In the genomic region with DNA sequence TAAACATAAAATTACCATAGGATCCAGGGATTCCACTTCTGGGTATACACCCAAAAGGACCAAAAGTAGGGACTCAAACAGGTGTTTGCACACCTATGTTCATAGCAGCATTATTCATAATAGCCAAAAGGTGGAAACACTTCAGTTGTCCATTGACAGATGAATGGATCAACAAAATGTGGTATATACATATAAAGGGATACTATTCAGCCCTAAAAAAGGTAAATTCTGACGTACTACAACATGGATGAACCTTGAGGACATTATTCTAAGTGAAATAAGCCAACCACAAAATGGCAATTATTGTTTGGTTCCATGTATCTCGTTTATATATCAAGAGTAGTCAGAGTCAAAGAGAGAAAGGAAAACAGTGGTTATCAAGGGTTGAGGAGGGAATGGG, we compare ENCODE assay signal across 28 cellular contexts.
"Had no signal": no experiment of that assay in that cellular context is flagged by ENCODE, and none has a peak within 500 bp of the region (broad histone marks: within the 10 kb centered on the region; RNA-seq: fewer than 3 reads in every experiment).

No MANE protein-coding gene starts in this region.

- ATAC-seq: stimulated activated effector memory CD8-positive, alpha-beta T cell treated with anti-CD3 and anti-CD28 coated beads, Interleukin-12 subunit alpha, Interleukin-12 subunit beta, amount 100 ng/mL, for 72 hours; stimulated activated memory B cell treated with anti-CD40 and anti-IgM and Interleukin-4, amounts not matched to agents 10 μg/mL and 1 μg/mL and 100 μg/mL, for 72 hours; stimulated activated naive B cell treated with anti-CD40 and anti-IgM and Interleukin-4, amounts not matched to agents 10 μg/mL and 1 μg/mL and 100 μg/mL, for 72 hours; stimulated activated naive CD8-positive, alpha-beta T cell treated with anti-CD3 and anti-CD28 coated beads, Interleukin-15, amount 100 ng/mL, for 72 hours; stimulated activated naive CD8-positive, alpha-beta T cell treated with anti-CD3 and anti-CD28 coated beads, Interleukin-15, Interleukin-2, amounts not matched to agents 100 U/mL and 50 U/mL, for 24 hours; upper lobe of right lung had no signal

- H3K9me3 ChIP-seq: suprapubic skin, testis, thoracic aorta, thyroid gland, tibial artery, transverse colon, upper lobe of right lung, uterus, vagina had no signal

- H3K27me3 Mint-ChIP-seq: stimulated activated memory B cell treated with anti-CD40 and anti-IgM and Interleukin-4, amounts not matched to agents 10 μg/mL and 1 μg/mL and 100 μg/mL, for 72 hours; stimulated activated naive CD8-positive, alpha-beta T cell treated with anti-CD3 and anti-CD28 coated beads, Interleukin-15, amount 100 ng/mL, for 72 hours; stimulated activated naive CD8-positive, alpha-beta T cell treated with anti-CD3 and anti-CD28 coated beads, Interleukin-15, Interleukin-2, amounts not matched to agents 100 ng/mL and 50 ng/mL, for 24 hours; type B pancreatic cell had no signal

- H3K36me3 Mint-ChIP-seq: stimulated activated effector memory CD8-positive, alpha-beta T cell treated with anti-CD3 and anti-CD28 coated beads, Interleukin-12 subunit alpha, Interleukin-12 subunit beta, amount 100 ng/mL, for 72 hours had no signal

- H3K4me1 Mint-ChIP-seq: stimulated activated effector memory CD8-positive, alpha-beta T cell treated with anti-CD3 and anti-CD28 coated beads, Interleukin-12 subunit alpha, Interleukin-12 subunit beta, amount 100 ng/mL, for 72 hours; stimulated activated memory B cell treated with anti-CD40 and anti-IgM and Interleukin-4, amounts not matched to agents 10 μg/mL and 1 μg/mL and 100 μg/mL, for 72 hours; stimulated activated naive CD8-positive, alpha-beta T cell treated with anti-CD3 and anti-CD28 coated beads, Interleukin-15, amount 100 ng/mL, for 72 hours had no signal

- H3K27ac ChIP-seq: stomach, suprapubic skin, testis, thoracic aorta, thyroid gland, tibial artery, tibial nerve, transverse colon, upper lobe of left lung, upper lobe of right lung, uterus, vagina had no signal

- H3K9me3 Mint-ChIP-seq: stimulated activated effector memory CD8-positive, alpha-beta T cell treated with anti-CD3 and anti-CD28 coated beads, Interleukin-12 subunit alpha, Interleukin-12 subunit beta, amount 100 ng/mL, for 72 hours; stimulated activated naive CD8-positive, alpha-beta T cell treated with anti-CD3 and anti-CD28 coated beads, Interleukin-15, Interleukin-2, amounts not matched to agents 100 ng/mL and 50 ng/mL, for 24 hours had no signal

- H3K4me3 Mint-ChIP-seq: stimulated activated effector memory CD8-positive, alpha-beta T cell treated with anti-CD3 and anti-CD28 coated beads, Interleukin-12 subunit alpha, Interleukin-12 subunit beta, amount 100 ng/mL, for 72 hours; stimulated activated memory B cell treated with anti-CD40 and anti-IgM and Interleukin-4, amounts not matched to agents 10 μg/mL and 1 μg/mL and 100 μg/mL, for 72 hours; stimulated activated naive B cell treated with anti-CD40 and anti-IgM and Interleukin-4, amounts not matched to agents 10 μg/mL and 1 μg/mL and 100 μg/mL, for 72 hours; stimulated activated naive CD8-positive, alpha-beta T cell treated with anti-CD3 and anti-CD28 coated beads, Interleukin-15, amount 100 ng/mL, for 72 hours; stimulated activated naive CD8-positive, alpha-beta T cell treated with anti-CD3 and anti-CD28 coated beads, Interleukin-15, Interleukin-2, amounts not matched to agents 100 ng/mL and 50 ng/mL, for 24 hours; type B pancreatic cell had no signal

- H3K27ac Mint-ChIP-seq: stimulated activated effector memory CD8-positive, alpha-beta T cell treated with anti-CD3 and anti-CD28 coated beads, Interleukin-12 subunit alpha, Interleukin-12 subunit beta, amount 100 ng/mL, for 72 hours; stimulated activated memory B cell treated with anti-CD40 and anti-IgM and Interleukin-4, amounts not matched to agents 10 μg/mL and 1 μg/mL and 100 μg/mL, for 72 hours; stimulated activated naive B cell treated with anti-CD40 and anti-IgM and Interleukin-4, amounts not matched to agents 10 μg/mL and 1 μg/mL and 100 μg/mL, for 72 hours; stimulated activated naive CD8-positive, alpha-beta T cell treated with anti-CD3 and anti-CD28 coated beads, Interleukin-15, amount 100 ng/mL, for 72 hours; stimulated activated naive CD8-positive, alpha-beta T cell treated with anti-CD3 and anti-CD28 coated beads, Interleukin-15, Interleukin-2, amounts not matched to agents 100 ng/mL and 50 ng/mL, for 24 hours; type B pancreatic cell had no signal

- H3K27me3 ChIP-seq: stomach, suprapubic skin, testis, thyroid gland, tibial artery, tibial nerve, transverse colon, upper lobe of left lung, upper lobe of right lung, uterus, vagina had no signal

- H3K4me1 ChIP-seq: testis, thyroid gland, tibial nerve, uterus, vagina had no signal

- H3K4me3 ChIP-seq: stomach, suprapubic skin, testis, thoracic aorta, thyroid gland, tibial artery, tibial nerve, transverse colon, upper lobe of left lung, upper lobe of right lung, uterus, vagina had no signal

- DNase-seq: stimulated activated CD4-positive, alpha-beta T cell treated with anti-CD3 and anti-CD28 coated beads, Interleukin-2, amount 100 ng/mL, for 48 hours; stimulated activated CD4-positive, alpha-beta T cell treated with anti-CD3 and anti-CD28 coated beads, Interleukin-4, amount 100 ng/mL, for 1 hour; stimulated activated CD4-positive, alpha-beta T cell treated with anti-CD3 and anti-CD28 coated beads, Interleukin-4, amount 100 ng/mL, for 24 hours; stimulated activated CD4-positive, alpha-beta T cell treated with anti-CD3 and anti-CD28 coated beads, Interleukin-4, amount 100 ng/mL, for 4 hours; stimulated activated CD8-positive, alpha-beta memory T cell treated with anti-CD3 and anti-CD28 coated beads, Interleukin-4, amount 100 ng/mL, for 48 hours; stimulated activated naive B cell treated with anti-CD40 and anti-IgM and Interleukin-4, amounts not matched to agents 10 μg/mL and 1 μg/mL and 100 μg/mL, for 72 hours; stimulated activated naive CD4-positive, alpha-beta T cell; stimulated activated naive CD4-positive, alpha-beta T cell treated with Interleukin-2 at 50 U/mL for 16 hours; stimulated activated naive CD8-positive, alpha-beta T cell treated with anti-CD3 and anti-CD28 coated beads, Interleukin-15, amount 100 ng/mL, for 72 hours; stimulated activated naive CD8-positive, alpha-beta T cell treated with anti-CD3 and anti-CD28 coated beads, Interleukin-15, Interleukin-2, amounts not matched to agents 100 U/mL and 50 U/mL, for 24 hours; stomach; substantia nigra; testis; thyroid gland; tibial artery; transverse colon; trophoblast cell; upper lobe of left lung; upper lobe of right lung; uterus had no signal

- H3K36me3 ChIP-seq: stomach, suprapubic skin, thoracic aorta, thyroid gland, tibial artery, tibial nerve, transverse colon, upper lobe of left lung, upper lobe of right lung, uterus, vagina had no signal
